ENCODE assay signal across 8 cellular contexts in genomic region chr15:62071711-62072308, GRCh38. TPM values are rescaled to one million over a fixed set of nuclear protein-coding genes. Genes with fewer than 3 reads are reported as not detected.
DNase-seq lines count a peak whose midpoint lies in the region; ATAC-seq and TF ChIP-seq lines count a peak whose summit lies in the region.

No MANE protein-coding gene starts in this region.

- peak; percentile 57 for TF ChIP-seq CTCF in cardiac muscle cell (IDR thresholded peaks at IDR 0.05; ENCODE audit: low read depth, low read length)
- peak; percentile 91 for TF ChIP-seq CTCF in chondrocyte (IDR thresholded peaks at IDR 0.05)
- TF ChIP-seq CTCF in nephron (IDR thresholded peaks at IDR 0.05; ENCODE audit: unreplicated experiment in 3 of 3): peak; percentile 58 to 78 (median 69)

- H3K4me3 Mint-ChIP-seq in chondrocyte (ENCODE audit: unreplicated experiment): no peak overlapping the region
- peak overlapping the region in 2 of 3 experiments; percentile 24 to 41 for H3K4me3 Mint-ChIP-seq in nephron
- no peak overlapping the region for H3K4me3 Mint-ChIP-seq in activated T-helper 1 cell treated with anti-CD3 and anti-CD28 coated beads, Interleukin-12 subunit alpha, Interleukin-12 subunit beta, Interleukin-2, Interleukin-4 antibody, amounts not matched to agents 30 ng/mL and 10 ng/mL and 1 ng/mL, durations not matched to agents 14 hours and 24 hours and 36 hours

- H3K4me1 Mint-ChIP-seq in chondrocyte (ENCODE audit: low read depth): peaks cover 12% of the 10 kb centered on the region
- H3K4me1 Mint-ChIP-seq in nephron: peaks cover 14% of the 10 kb centered on the region
- peaks cover 14% of the 10 kb centered on the region for H3K4me1 Mint-ChIP-seq in activated T-helper 1 cell treated with anti-CD3 and anti-CD28 coated beads, Interleukin-12 subunit alpha, Interleukin-12 subunit beta, Interleukin-2, Interleukin-4 antibody, amounts not matched to agents 30 ng/mL and 10 ng/mL and 1 ng/mL, durations not matched to agents 14 hours and 24 hours and 36 hours (ENCODE audit: low read depth)

- no peak overlapping the region for H3K4me3 ChIP-seq in cardiac muscle cell

- ATAC-seq in Right ventricle myocardium superior (ENCODE audit: poor library complexity) (no peak), GM18519 (IDR thresholded peaks at IDR 0.05; ENCODE audit: low FRiP score, unreplicated experiment) (no peak)

- peak; percentile 53 to 69 for DNase-seq in cardiac muscle cell (ENCODE audit: low read depth in 1 of 2, low spot score in 1 of 2)
- no peak for DNase-seq in Right ventricle myocardium superior
- DNase-seq in NCI-H526 treated with DMSO at 0.1 percent for 48 hours (lab: John Stamatoyannopoulos, UW): peak; percentile 5
- DNase-seq in chondrocyte (ENCODE audit: low spot score): no peak
- DNase-seq in activated CD4-positive, alpha-beta T cell treated with anti-CD3 and anti-CD28 coated beads, Interleukin-2, amount 50 U/mL, for 1 hour: no peak
- no peak for DNase-seq in activated T-helper 1 cell treated with anti-CD3 and anti-CD28 coated beads, Interleukin-12 subunit alpha, Interleukin-12 subunit beta, Interleukin-2, Interleukin-4 antibody, amounts not matched to agents 30 ng/mL and 10 ng/mL and 1 ng/mL, durations not matched to agents 14 hours and 24 hours and 36 hours (ENCODE audit: low spot score)

- no peak overlapping the region for H3K27ac ChIP-seq in cardiac muscle cell

- H3K27ac Mint-ChIP-seq in chondrocyte (ENCODE audit: unreplicated experiment) (no peak overlapping the region), nephron (no peak overlapping the region)
- H3K27ac Mint-ChIP-seq in activated T-helper 1 cell treated with anti-CD3 and anti-CD28 coated beads, Interleukin-12 subunit alpha, Interleukin-12 subunit beta, Interleukin-2, Interleukin-4 antibody, amounts not matched to agents 30 ng/mL and 10 ng/mL and 1 ng/mL, durations not matched to agents 14 hours and 24 hours and 36 hours: no peak overlapping the region

- H3K27me3 Mint-ChIP-seq in chondrocyte (ENCODE audit: low read depth) (peaks cover 26% of the 10 kb centered on the region), nephron (ENCODE audit: low read depth) (peaks cover 48% of the 10 kb centered on the region)
- H3K27me3 Mint-ChIP-seq in activated T-helper 1 cell treated with anti-CD3 and anti-CD28 coated beads, Interleukin-12 subunit alpha, Interleukin-12 subunit beta, Interleukin-2, Interleukin-4 antibody, amounts not matched to agents 30 ng/mL and 10 ng/mL and 1 ng/mL, durations not matched to agents 14 hours and 24 hours and 36 hours (ENCODE audit: insufficient read depth): peaks cover 36% of the 10 kb centered on the region

- peaks cover 40% of the 10 kb centered on the region for H3K27me3 ChIP-seq in cardiac muscle cell

- no peaks in the 10 kb centered on the region for H3K36me3 ChIP-seq in cardiac muscle cell

- H3K4me1 ChIP-seq in cardiac muscle cell (ENCODE audit: low read depth): no peaks in the 10 kb centered on the region

- no peaks in the 10 kb centered on the region for H3K9me3 Mint-ChIP-seq in chondrocyte (ENCODE audit: low read depth)
- no peaks in the 10 kb centered on the region for H3K9me3 Mint-ChIP-seq in nephron
- no peaks in the 10 kb centered on the region for H3K9me3 Mint-ChIP-seq in activated T-helper 1 cell treated with anti-CD3 and anti-CD28 coated beads, Interleukin-12 subunit alpha, Interleukin-12 subunit beta, Interleukin-2, Interleukin-4 antibody, amounts not matched to agents 30 ng/mL and 10 ng/mL and 1 ng/mL, durations not matched to agents 14 hours and 24 hours and 36 hours

- H3K36me3 Mint-ChIP-seq in chondrocyte (ENCODE audit: low read depth) (no peaks in the 10 kb centered on the region), nephron (ENCODE audit: low read depth) (no peaks in the 10 kb centered on the region)
- H3K36me3 Mint-ChIP-seq in activated T-helper 1 cell treated with anti-CD3 and anti-CD28 coated beads, Interleukin-12 subunit alpha, Interleukin-12 subunit beta, Interleukin-2, Interleukin-4 antibody, amounts not matched to agents 30 ng/mL and 10 ng/mL and 1 ng/mL, durations not matched to agents 14 hours and 24 hours and 36 hours (ENCODE audit: low read depth): no peaks in the 10 kb centered on the region

- intact Hi-C loops in Right ventricle myocardium superior (cut with DNase I): loop anchor here (10.0 kb wide), 1 partner anchor 233 kb away; no protein-coding TSS in a partner anchor
- intact Hi-C loops in activated T-helper 1 cell treated with anti-CD3 and anti-CD28 coated beads, Interleukin-12 subunit alpha, Interleukin-12 subunit beta, Interleukin-2, Interleukin-4 antibody, amounts not matched to agents 30 ng/mL and 10 ng/mL and 1 ng/mL, durations not matched to agents 14 hours and 24 hours and 36 hours (cut with micrococcal nuclease): loop anchor here (1.0 to 5.0 kb wide), 3 partner anchors 182 to 235 kb away; no protein-coding TSS in a partner anchor

- no peaks in the 10 kb centered on the region for H3K9me3 ChIP-seq in cardiac muscle cell (ENCODE audit: low read depth)

RNA-seq across cellular contexts. Expression of gene C2CD4A, which starts 5.0 kb away (rescaled TPM):
- total RNA-seq in cardiac muscle cell (not detected in 2 replicates), Right ventricle myocardium superior (not detected), chondrocyte (0.10 TPM in 1 of 3 replicates, not detected in the others)
- not detected in 2 replicates for polyA plus RNA-seq in cardiac muscle cell
- total RNA-seq in activated T-helper 1 cell treated with anti-CD3 and anti-CD28 coated beads, Interleukin-12 subunit alpha, Interleukin-12 subunit beta, Interleukin-2, Interleukin-4 antibody, amounts not matched to agents 30 ng/mL and 10 ng/mL and 1 ng/mL, durations not matched to agents 14 hours and 24 hours and 36 hours: 0.13 and 0.17 TPM in 2 replicates

RNA-seq across cellular contexts. Expression of gene VPS13C, which starts 11.6 kb away (rescaled TPM):
- 13.8 and 31.8 TPM in 2 replicates for total RNA-seq in cardiac muscle cell
- 4.5 and 8.8 TPM in 2 replicates for polyA plus RNA-seq in cardiac muscle cell
- 32.8 TPM for total RNA-seq in Right ventricle myocardium superior
- total RNA-seq in chondrocyte: 46.0 to 53.0 TPM (median 49.2 TPM) in 3 replicates
- total RNA-seq in activated T-helper 1 cell treated with anti-CD3 and anti-CD28 coated beads, Interleukin-12 subunit alpha, Interleukin-12 subunit beta, Interleukin-2, Interleukin-4 antibody, amounts not matched to agents 30 ng/mL and 10 ng/mL and 1 ng/mL, durations not matched to agents 14 hours and 24 hours and 36 hours: 50.4 and 52.7 TPM in 2 replicates

Comparison
In these comparisons a context has a peak if more than half of its experiments do, and no peak if none do; other contexts are left out.
1. DNase-seq: peak in cardiac muscle cell (2 of 2) and NCI-H526 treated with DMSO at 0.1 percent for 48 hours (single experiment); none in Right ventricle myocardium superior (single experiment), chondrocyte (single experiment), activated CD4-positive, alpha-beta T cell treated with anti-CD3 and anti-CD28 coated beads, Interleukin-2, amount 50 U/mL, for 1 hour (single experiment) and activated T-helper 1 cell treated with anti-CD3 and anti-CD28 coated beads, Interleukin-12 subunit alpha, Interleukin-12 subunit beta, Interleukin-2, Interleukin-4 antibody, amounts not matched to agents 30 ng/mL and 10 ng/mL and 1 ng/mL, durations not matched to agents 14 hours and 24 hours and 36 hours (single experiment).
2. H3K4me3 Mint-ChIP-seq: peak in nephron (2 of 3); none in chondrocyte (single experiment) and activated T-helper 1 cell treated with anti-CD3 and anti-CD28 coated beads, Interleukin-12 subunit alpha, Interleukin-12 subunit beta, Interleukin-2, Interleukin-4 antibody, amounts not matched to agents 30 ng/mL and 10 ng/mL and 1 ng/mL, durations not matched to agents 14 hours and 24 hours and 36 hours (single experiment).
3. Peak in every context shown above with its lines, with median percentiles within 50 percentile points of each other: CTCF ChIP-seq.